ENCODE assay signal across 23 cellular contexts in the genomic region with DNA sequence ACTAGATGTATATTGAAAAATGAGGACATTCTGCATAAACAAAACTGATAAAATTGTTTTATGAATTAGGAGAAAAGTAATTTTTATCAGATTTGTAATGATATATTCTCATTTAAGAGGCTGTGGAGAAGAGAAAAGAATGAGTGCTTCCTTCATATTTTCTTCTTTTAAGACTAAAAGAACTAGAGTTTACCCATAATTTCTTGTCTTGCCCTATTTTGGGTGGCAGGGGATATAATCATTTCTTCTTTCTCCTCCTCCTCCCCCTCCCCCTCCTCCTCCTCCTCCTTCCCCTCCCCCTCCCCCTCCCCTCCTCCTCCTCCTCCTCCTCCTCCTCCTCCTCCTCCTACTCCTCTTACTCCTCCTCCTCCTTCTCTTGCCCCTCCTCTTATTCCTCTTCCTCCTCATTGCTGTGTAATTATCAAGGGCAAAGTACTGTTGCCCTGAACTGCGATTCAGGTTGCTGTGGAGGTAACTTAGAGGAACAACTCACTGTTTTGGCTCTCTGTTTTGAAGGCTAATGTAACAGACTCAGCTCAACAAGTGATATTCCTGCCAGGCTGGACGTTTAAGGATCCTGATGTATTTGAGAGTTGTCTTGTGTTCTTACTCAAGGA.
DNase-seq lines count a peak whose midpoint lies in the region; ATAC-seq, FAIRE-seq and TF ChIP-seq lines count a peak whose summit lies in the region.
"Had no signal": no experiment of that assay in that cellular context is flagged by ENCODE, and none has a peak within 500 bp of the region (broad histone marks: within the 10 kb centered on the region; RNA-seq: fewer than 3 reads in every experiment).

No MANE protein-coding gene starts in this region.

- WGBS in K562 (ENCODE audit: insufficient coverage, low coverage, missing lambda C conversion rate), result 0% methylated on average over 2 of the region's 2 CpGs
- no CpG with 5 or more reads among the region's 2 CpGs for WGBS in trophoblast cell (ENCODE audit: extremely low coverage, insufficient coverage, insufficient read length)

- H3K36me3 ChIP-seq in K562 (ENCODE audit: control insufficient read depth, insufficient read depth, low read length) (no peaks in the 10 kb centered on the region), trophoblast cell (ENCODE audit: control insufficient read depth in 1 of 2, insufficient read depth in 2 of 2, low read length in 2 of 2) (no peaks in the 10 kb centered on the region)
- H3K36me3 ChIP-seq: BLaER1 had no signal

- no peaks in the 10 kb centered on the region for H3K9me1 ChIP-seq in K562 (ENCODE audit: control insufficient read depth, insufficient read depth, low read length)

- no peak overlapping the region for H3K4me3 Mint-ChIP-seq in activated CD4-positive, alpha-beta T cell treated with anti-CD3 and anti-CD28 coated beads, Interleukin-2, amount 10 ng/mL, durations not matched to agents 24 days and 14 days
- H3K4me3 Mint-ChIP-seq in activated CD4-positive, alpha-beta T cell treated with anti-CD3 and anti-CD28 coated beads, Interleukin-2, amount 10 ng/mL, durations not matched to agents 7 days and 5 days, result no peak overlapping the region
- H3K4me3 Mint-ChIP-seq: B cell; CD4-positive, CD25-positive, alpha-beta regulatory T cell; CD8-positive, alpha-beta T cell had no signal

- H3K9me3 ChIP-seq in K562 (replicated peaks; ENCODE audit: control insufficient read depth, insufficient read depth, low read depth, low read length), result no peaks in the 10 kb centered on the region
- no peaks in the 10 kb centered on the region for H3K9me3 ChIP-seq in trophoblast cell (ENCODE audit: insufficient read depth, low read depth, low read length)
- H3K9me3 ChIP-seq: BLaER1, Caco-2 had no signal

- H3K36me3 Mint-ChIP-seq in activated CD4-positive, alpha-beta T cell treated with anti-CD3 and anti-CD28 coated beads, Interleukin-2, amount 10 ng/mL, durations not matched to agents 24 days and 14 days (ENCODE audit: low read depth), result no peaks in the 10 kb centered on the region
- no peaks in the 10 kb centered on the region for H3K36me3 Mint-ChIP-seq in activated CD4-positive, alpha-beta T cell treated with anti-CD3 and anti-CD28 coated beads, Interleukin-2, amount 10 ng/mL, durations not matched to agents 7 days and 5 days (ENCODE audit: low read depth)
- H3K36me3 Mint-ChIP-seq: CD4-positive, CD25-positive, alpha-beta regulatory T cell; CD8-positive, alpha-beta T cell had no signal

- no peaks in the 10 kb centered on the region for H3K79me2 ChIP-seq in K562 (ENCODE audit: control insufficient read depth, insufficient read depth, low read length)
- H3K79me2 ChIP-seq in trophoblast cell (ENCODE audit: control insufficient read depth, insufficient read depth, low read length, poor library complexity), result no peaks in the 10 kb centered on the region

- no peak overlapping the region for H2BK5ac ChIP-seq in trophoblast cell (ENCODE audit: low read depth, low read length, poor library complexity)

- H4K20me1 ChIP-seq in K562 (replicated peaks; ENCODE audit: control insufficient read depth, insufficient read depth, low read length), result no peaks in the 10 kb centered on the region
- H4K20me1 ChIP-seq: BLaER1 had no signal

- FAIRE-seq in K562 (lab: Jason Lieb, UNC), result no peak
- FAIRE-seq: A204.1, G401.6, GM12892, GM19239, H54 had no signal

- intact Hi-C loops in activated CD4-positive, alpha-beta T cell treated with anti-CD3 and anti-CD28 coated beads, Interleukin-2, amount 10 ng/mL, durations not matched to agents 24 days and 14 days (cut with micrococcal nuclease), result no loop called here
- intact Hi-C loops in K562 (cut with micrococcal nuclease), result no loop called here
- intact Hi-C loops in left colon (cut with DNase I, micrococcal nuclease), result no loop called here

- no peak overlapping the region for H3K18ac ChIP-seq in trophoblast cell (ENCODE audit: low read length)

- no peak for TF ChIP-seq CTCF in K562 (IDR thresholded peaks at IDR 0.05 in 2 of 3, conservative IDR thresholded peaks at IDR 0.05 in 1 of 3; ENCODE audit: insufficient read depth in 2 of 3, low read depth in 1 of 3, low read length in 3 of 3)

- H3K4me1 ChIP-seq in K562 (replicated peaks in 1 of 2; ENCODE audit: control insufficient read depth in 2 of 2, insufficient read depth in 2 of 2, low read length in 2 of 2) (no peaks in the 10 kb centered on the region), trophoblast cell (ENCODE audit: control insufficient read depth in 1 of 2, insufficient read depth in 2 of 2, low read length in 2 of 2) (no peaks in the 10 kb centered on the region)
- H3K4me1 ChIP-seq: BLaER1, Caco-2 had no signal

- in situ Hi-C loops in K562 (cut with MboI), result no loop called here

- H2AK5ac ChIP-seq in trophoblast cell (ENCODE audit: low read length), result no peak overlapping the region

- POLR2A ChIA-PET in activated CD4-positive, alpha-beta T cell treated with anti-CD3 and anti-CD28 coated beads, Interleukin-2, amount 10 ng/mL, durations not matched to agents 7 days and 5 days (lab: Charles Lee), result no interaction called here
- POLR2A ChIA-PET in K562 (lab: Yijun Ruan, JAX), result no interaction called here

- H3K4me1 Mint-ChIP-seq in activated CD4-positive, alpha-beta T cell treated with anti-CD3 and anti-CD28 coated beads, Interleukin-2, amount 10 ng/mL, durations not matched to agents 24 days and 14 days, result no peaks in the 10 kb centered on the region
- H3K4me1 Mint-ChIP-seq in activated CD4-positive, alpha-beta T cell treated with anti-CD3 and anti-CD28 coated beads, Interleukin-2, amount 10 ng/mL, durations not matched to agents 7 days and 5 days, result peaks cover 3% of the 10 kb centered on the region
- H3K4me1 Mint-ChIP-seq: B cell had no signal

- CTCF ChIA-PET in activated CD4-positive, alpha-beta T cell treated with anti-CD3 and anti-CD28 coated beads, Interleukin-2, amount 10 ng/mL, durations not matched to agents 7 days and 5 days (lab: Charles Lee), result interaction anchor here (0.6 kb wide), 1 partner anchor 1325 kb away, joined by 3 read pairs; no protein-coding TSS in a partner anchor
- CTCF ChIA-PET in K562 (lab: Yijun Ruan, JAX; ENCODE audit: low intra/inter-chr PET ratio), result no interaction called here

- no peak overlapping the region for H3K4ac ChIP-seq in trophoblast cell (ENCODE audit: low read depth, low read length)

- TF ChIP-seq POLR2A in K562 (conservative IDR thresholded peaks at IDR 0.05), result no peak

- peaks cover 3% of the 10 kb centered on the region for H3K9me3 Mint-ChIP-seq in activated CD4-positive, alpha-beta T cell treated with anti-CD3 and anti-CD28 coated beads, Interleukin-2, amount 10 ng/mL, durations not matched to agents 24 days and 14 days
- H3K9me3 Mint-ChIP-seq in activated CD4-positive, alpha-beta T cell treated with anti-CD3 and anti-CD28 coated beads, Interleukin-2, amount 10 ng/mL, durations not matched to agents 7 days and 5 days, result peaks cover 6% of the 10 kb centered on the region
- H3K9me3 Mint-ChIP-seq: CD8-positive, alpha-beta T cell had no signal

- TF ChIP-seq EP300 in K562 (IDR thresholded peaks at IDR 0.05; ENCODE audit: low read length), result no peak

- no peak overlapping the region for H4K8ac ChIP-seq in trophoblast cell (ENCODE audit: low read depth, low read length)

- no peak overlapping the region for H2BK120ac ChIP-seq in trophoblast cell (ENCODE audit: insufficient read depth, low read length, poor library complexity)

- no peak overlapping the region for H4K91ac ChIP-seq in trophoblast cell (ENCODE audit: low read depth, low read length)

- H3K9ac ChIP-seq in K562 (ENCODE audit: insufficient read depth in 1 of 2, low read depth in 2 of 2, low read length in 2 of 2), result no peak overlapping the region
- H3K9ac ChIP-seq in trophoblast cell (ENCODE audit: low read length), result no peak overlapping the region
- H3K9ac ChIP-seq: BLaER1, GM23248 had no signal

- peak; percentile 18 for DNase-seq in activated CD4-positive, alpha-beta T cell treated with anti-CD3 and anti-CD28 coated beads, Interleukin-2, amount 10 ng/mL, durations not matched to agents 24 days and 14 days
- no peak for DNase-seq in activated CD4-positive, alpha-beta T cell treated with anti-CD3 and anti-CD28 coated beads, Interleukin-2, amount 10 ng/mL, durations not matched to agents 7 days and 5 days
- DNase-seq in K562 (ENCODE audit: extremely low read depth in 1 of 4, low spot score in 3 of 4), result no peak
- no peak for DNase-seq in left colon
- DNase-seq in left lobe of liver (ENCODE audit: low spot score), result no peak
- no peak for DNase-seq in trophoblast cell
- DNase-seq: Caco-2; CD4-positive, CD25-positive, alpha-beta regulatory T cell; CD8-positive, alpha-beta T cell; DMS153; DND-41; GM23248; HCEC 1CT had no signal

- BruUV-seq in K562 (replicated peaks; lab: Mats Ljungman, UMichigan), result no TSS peak

- H3K4me2 ChIP-seq in K562 (ENCODE audit: insufficient read depth, low read length), result no peak overlapping the region
- no peak overlapping the region for H3K4me2 ChIP-seq in trophoblast cell (ENCODE audit: low read length)
- H3K4me2 ChIP-seq: BLaER1 had no signal

- H3K27me3 Mint-ChIP-seq in activated CD4-positive, alpha-beta T cell treated with anti-CD3 and anti-CD28 coated beads, Interleukin-2, amount 10 ng/mL, durations not matched to agents 24 days and 14 days, result no peaks in the 10 kb centered on the region
- H3K27me3 Mint-ChIP-seq in activated CD4-positive, alpha-beta T cell treated with anti-CD3 and anti-CD28 coated beads, Interleukin-2, amount 10 ng/mL, durations not matched to agents 7 days and 5 days, result no peaks in the 10 kb centered on the region
- H3K27me3 Mint-ChIP-seq: B cell; CD4-positive, CD25-positive, alpha-beta regulatory T cell had no signal

- H3K23ac ChIP-seq in trophoblast cell (ENCODE audit: low read length), result no peak overlapping the region

- H3K27me3 ChIP-seq in K562 (ENCODE audit: control insufficient read depth in 2 of 2, insufficient read depth in 2 of 2, low read length in 2 of 2) (no peaks in the 10 kb centered on the region), trophoblast cell (ENCODE audit: insufficient read depth, low read length) (no peaks in the 10 kb centered on the region)
- H3K27me3 ChIP-seq: BLaER1 had no signal

- H2BK12ac ChIP-seq in trophoblast cell (ENCODE audit: low read length), result no peak overlapping the region

- no peak overlapping the region for H3K27ac Mint-ChIP-seq in activated CD4-positive, alpha-beta T cell treated with anti-CD3 and anti-CD28 coated beads, Interleukin-2, amount 10 ng/mL, durations not matched to agents 24 days and 14 days
- no peak overlapping the region for H3K27ac Mint-ChIP-seq in activated CD4-positive, alpha-beta T cell treated with anti-CD3 and anti-CD28 coated beads, Interleukin-2, amount 10 ng/mL, durations not matched to agents 7 days and 5 days
- H3K27ac Mint-ChIP-seq: B cell; CD4-positive, CD25-positive, alpha-beta regulatory T cell; CD8-positive, alpha-beta T cell had no signal

- no peak overlapping the region for H3K4me3 ChIP-seq in K562
- H3K4me3 ChIP-seq in trophoblast cell (ENCODE audit: low read depth, low read length), result no peak overlapping the region
- H3K4me3 ChIP-seq: BLaER1, GM23248 had no signal

- H3K27ac ChIP-seq in K562 (ENCODE audit: extremely low read depth, low read depth, low read length) (no peak overlapping the region), trophoblast cell (ENCODE audit: low read depth, low read length) (no peak overlapping the region)
- H3K27ac ChIP-seq: 22Rv1, BLaER1, C4-2B, GM23248 had no signal

- ATAC-seq in K562 (no peak), left colon (peak; percentile 95), left lobe of liver (no peak), GM18520 (IDR thresholded peaks at IDR 0.05; ENCODE audit: unreplicated experiment) (no peak)
- ATAC-seq: CD8-positive, alpha-beta T cell had no signal

- no peak overlapping the region for H2AFZ ChIP-seq in K562 (ENCODE audit: low read depth, low read length)
- no peak overlapping the region for H2AFZ ChIP-seq in trophoblast cell (ENCODE audit: insufficient read depth, low read length, poor library complexity)
- H2AFZ ChIP-seq: GM23248 had no signal

- no peak overlapping the region for H3K14ac ChIP-seq in trophoblast cell (ENCODE audit: low read length)

- H3K79me1 ChIP-seq in trophoblast cell (ENCODE audit: low read length), result no peaks in the 10 kb centered on the region

- H4K12ac ChIP-seq in trophoblast cell (ENCODE audit: low read depth, low read length), result no peak overlapping the region

- TF ChIP-seq RAD21 in K562 (CRISPR knock-in tag; conservative IDR thresholded peaks at IDR 0.05 in 1 of 2, IDR thresholded peaks at IDR 0.05 in 1 of 2), result no peak
